In the genomic region with DNA sequence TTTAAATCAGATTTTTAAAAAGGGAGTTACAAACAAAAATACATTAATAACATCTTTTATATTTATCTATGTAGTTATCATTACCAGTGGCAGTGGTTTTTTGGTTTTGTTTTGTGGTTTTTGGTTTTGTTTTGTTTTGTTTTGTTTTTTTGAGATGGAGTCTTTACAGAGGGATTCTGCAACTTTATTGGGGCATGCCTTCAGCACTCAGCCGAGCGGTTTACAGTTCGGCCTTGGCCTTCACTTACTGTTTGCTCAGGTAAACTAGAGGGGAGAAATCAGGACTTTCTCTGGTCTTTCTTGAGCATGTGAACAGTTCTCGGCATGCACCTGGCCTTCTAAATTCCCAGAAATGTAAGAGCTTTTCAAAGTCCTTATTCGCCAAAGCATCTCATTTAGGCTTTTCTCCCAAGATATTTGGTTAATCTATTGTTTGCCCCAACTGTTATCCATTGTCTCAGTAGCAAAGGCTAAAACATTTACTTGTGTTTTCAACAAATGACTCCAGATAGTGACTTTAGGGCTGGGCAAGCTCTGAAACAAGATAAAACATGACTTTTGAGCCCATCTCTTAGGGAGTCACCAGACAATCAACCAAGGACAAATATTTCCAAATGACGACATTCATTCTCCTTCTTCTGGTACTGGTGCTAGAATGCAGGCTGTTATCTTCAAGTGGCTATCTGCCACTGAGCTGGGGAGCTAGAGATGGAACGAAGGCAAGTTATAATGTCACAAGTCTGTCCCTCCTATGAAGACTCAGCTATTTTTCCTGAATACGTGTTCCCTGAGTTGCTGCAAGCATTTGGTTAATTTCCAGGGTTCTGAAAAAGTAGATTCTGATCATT, we compare ENCODE assay signal across 30 cellular contexts. TPM values are rescaled to one million over a fixed set of nuclear protein-coding genes. Genes with fewer than 3 reads are reported as not detected.
"Had no signal": no experiment of that assay in that cellular context is flagged by ENCODE, and none has a peak within 500 bp of the region (broad histone marks: within the 10 kb centered on the region; RNA-seq: fewer than 3 reads in every experiment).

No MANE protein-coding gene starts in this region.

- H3K27me3 ChIP-seq: esophagus squamous epithelium, neutrophil, ovary, transverse colon had no signal

- H3K4me3 ChIP-seq: esophagus squamous epithelium, ovary, skin epidermis, transverse colon had no signal

- H3K36me3 ChIP-seq: esophagus squamous epithelium, neutrophil, ovary, transverse colon had no signal

- H3K4me1 ChIP-seq: esophagus squamous epithelium, transverse colon had no signal

- ATAC-seq: activated CD8-positive, alpha-beta T cell treated with anti-CD3 and anti-CD28 coated beads for 36 hours; activated T-cell treated with anti-CD3 and anti-CD28 coated beads, Interleukin-2, amount 50 U/mL, for 4 hours; activated T-helper 17 cell treated with anti-CD3 and anti-CD28 coated beads, Interleukin-2, amount 50 U/mL, for 72 hours; left cardiac atrium; left ventricle myocardium superior; sciatic nerve; stimulated activated effector memory CD8-positive, alpha-beta T cell treated with anti-CD3 and anti-CD28 coated beads, Interleukin-12 subunit alpha, Interleukin-12 subunit beta, amount 100 ng/mL, for 72 hours had no signal

- DNase-seq: activated CD4-positive, alpha-beta T cell treated with anti-CD3 and anti-CD28 coated beads, Interleukin-2, amount 50 U/mL, for 1 hour; activated CD4-positive, CD25-positive, alpha-beta regulatory T cell treated with anti-CD3 and anti-CD28 coated beads, Interleukin-2, amount 50 U/mL, for 72 hours; activated CD8-positive, alpha-beta T cell treated with anti-CD3 and anti-CD28 coated beads for 36 hours; activated gamma-delta T cell treated with Interleukin-2 at 50 U/mL for 16 hours; activated naive CD4-positive, alpha-beta T cell treated with anti-CD3 and anti-CD28 coated beads, Interleukin-2, amount 50 U/mL, for 16 hours; activated T-cell treated with anti-CD3 and anti-CD28 coated beads, Interleukin-2, amount 50 U/mL, for 4 hours; amniotic stem cell; central memory CD4-positive, alpha-beta T cell; endodermal cell; esophagus squamous epithelium; foreskin melanocyte; islet precursor cell; left cardiac atrium; left ventricle myocardium superior; naive B cell; nephron progenitor cell; ovary; stimulated activated CD4-positive, alpha-beta T cell treated with anti-CD3 and anti-CD28 coated beads, Interleukin-4, amount 100 ng/mL, for 24 hours; T-helper 2 cell; transverse colon had no signal

- H3K27ac ChIP-seq: esophagus squamous epithelium, neutrophil, ovary, skin epidermis had no signal

- FAIRE-seq: astrocyte had no signal

- H3K9me3 ChIP-seq: esophagus squamous epithelium, neutrophil, ovary, transverse colon had no signal

RNA-seq across cellular contexts. Expression of a gene that starts 48.4 kb away (rescaled TPM):
- total RNA-seq: activated CD8-positive, alpha-beta T cell treated with anti-CD3 and anti-CD28 coated beads for 36 hours; activated T-cell treated with anti-CD3 and anti-CD28 coated beads, Interleukin-2, amount 50 U/mL, for 4 hours; activated T-helper 17 cell treated with anti-CD3 and anti-CD28 coated beads, Interleukin-2, amount 50 U/mL, for 72 hours; astrocyte; endodermal cell; lung microvascular endothelial cell; mesothelial cell of epicardium; progenitor cell of endocrine pancreas; renal cortical epithelial cell had no signal

RNA-seq across cellular contexts. Expression of a gene that starts 48.4 kb away (rescaled TPM):
- total RNA-seq: activated CD8-positive, alpha-beta T cell treated with anti-CD3 and anti-CD28 coated beads for 36 hours; activated T-cell treated with anti-CD3 and anti-CD28 coated beads, Interleukin-2, amount 50 U/mL, for 4 hours; astrocyte; endodermal cell; lung microvascular endothelial cell; mesothelial cell of epicardium; progenitor cell of endocrine pancreas; renal cortical epithelial cell had no signal
